In genomic region chr4:52259978-52260377, GRCh38 we compare ENCODE assay signal across 14 cellular contexts.
"Had no signal": no experiment of that assay in that cellular context is flagged by ENCODE, and none has a peak within 500 bp of the region (broad histone marks: within the 10 kb centered on the region; RNA-seq: fewer than 3 reads in every experiment).

No MANE protein-coding gene starts in this region.

- H3K27ac Mint-ChIP-seq: naive thymus-derived CD4-positive, alpha-beta T cell; neural progenitor cell had no signal

- H3K27me3 ChIP-seq: neural progenitor cell, ovary, thyroid gland, upper lobe of left lung, uterus had no signal

- H3K36me3 ChIP-seq: neural progenitor cell, ovary, thyroid gland, upper lobe of left lung, uterus had no signal

- H3K4me1 Mint-ChIP-seq: naive thymus-derived CD4-positive, alpha-beta T cell had no signal

- DNase-seq: effector CD4-positive, alpha-beta T cell; foreskin melanocyte; hippocampal formation; kidney glomerular epithelial cell; naive thymus-derived CD4-positive, alpha-beta T cell; small intestine; stimulated activated CD4-positive, alpha-beta T cell treated with anti-CD3 and anti-CD28 coated beads, Interleukin-12 subunit alpha, Interleukin-12 subunit beta, amount 100 ng/mL, for 4 hours; stimulated activated naive CD4-positive, alpha-beta T cell treated with Interleukin-2 at 50 U/mL for 16 hours; thyroid gland; upper lobe of left lung; uterus had no signal

- H3K36me3 Mint-ChIP-seq: naive thymus-derived CD4-positive, alpha-beta T cell; neural progenitor cell had no signal

- H3K27ac ChIP-seq: coronary artery, neural progenitor cell, ovary, thyroid gland, upper lobe of left lung, uterus had no signal

- H3K4me3 ChIP-seq: coronary artery, neural progenitor cell, ovary, thyroid gland, upper lobe of left lung, uterus had no signal

- H3K9me3 ChIP-seq: ovary, thyroid gland, upper lobe of left lung, uterus had no signal

- ATAC-seq: naive thymus-derived CD4-positive, alpha-beta T cell had no signal

- H3K4me3 Mint-ChIP-seq: naive thymus-derived CD4-positive, alpha-beta T cell; neural progenitor cell had no signal

- H3K9me3 Mint-ChIP-seq: neural progenitor cell had no signal

- H3K4me1 ChIP-seq: neural progenitor cell, thyroid gland, upper lobe of left lung, uterus had no signal

- H3K4me2 ChIP-seq: neural progenitor cell had no signal
